ENCODE assay signal across 11 cellular contexts in genomic region chr20:32523613-32524218, GRCh38.
DNase-seq lines count a peak whose midpoint lies in the region; ATAC-seq and TF ChIP-seq lines count a peak whose summit lies in the region.
"Had no signal": no experiment of that assay in that cellular context is flagged by ENCODE, and none has a peak within 500 bp of the region (broad histone marks: within the 10 kb centered on the region; RNA-seq: fewer than 3 reads in every experiment).

No MANE protein-coding gene starts in this region.

- no peak overlapping the region for H3K4me3 ChIP-seq in spleen
- H3K4me3 ChIP-seq: GM12878 had no signal

- intact Hi-C loops in spleen (cut with DNase I; ENCODE audit: low total_unique reads): no loop called here

- H3K4me1 ChIP-seq in spleen: peaks cover 47 to 86% (median 78%) of the 10 kb centered on the region in 6 donors

- H3K4me3 Mint-ChIP-seq in activated CD4-positive, alpha-beta T cell treated with anti-CD3 and anti-CD28 coated beads, Interleukin-2, amount 10 ng/mL, durations not matched to agents 7 days and 5 days: no peak overlapping the region
- peak overlapping the region in 1 of 3 donors; percentile 59 for H3K4me3 Mint-ChIP-seq in T-cell
- H3K4me3 Mint-ChIP-seq in effector memory CD8-positive, alpha-beta T cell: no peak overlapping the region

- WGBS in spleen, 5 donors: 64 to 76% (median 72%) methylated on average over 7 of the region's 7 CpGs

- H3K9me3 Mint-ChIP-seq in activated CD4-positive, alpha-beta T cell treated with anti-CD3 and anti-CD28 coated beads, Interleukin-2, amount 10 ng/mL, durations not matched to agents 7 days and 5 days: no peaks in the 10 kb centered on the region
- H3K9me3 Mint-ChIP-seq in T-cell: no peaks in the 10 kb centered on the region
- no peaks in the 10 kb centered on the region for H3K9me3 Mint-ChIP-seq in effector memory CD8-positive, alpha-beta T cell

- peaks cover 0 to 23% (median 0%) of the 10 kb centered on the region in 6 donors for H3K36me3 ChIP-seq in spleen

- POLR2A ChIA-PET in activated CD4-positive, alpha-beta T cell treated with anti-CD3 and anti-CD28 coated beads, Interleukin-2, amount 10 ng/mL, durations not matched to agents 7 days and 5 days (lab: Charles Lee): interaction anchor here (1.0 to 1.4 kb wide), 2 partner anchors 14 to 16 kb away, joined by 3 to 4 read pairs; no protein-coding TSS in a partner anchor
- POLR2A ChIA-PET in T-cell (lab: Charles Lee): interaction anchor here in 1 of 2 donors (0.6 to 1.0 kb wide), 2 partner anchors 13 to 704 kb away, joined by 3 to 4 read pairs; partner anchors contain the start of gene MYLK2

- peak overlapping the region; percentile 81 for H3K27ac Mint-ChIP-seq in activated CD4-positive, alpha-beta T cell treated with anti-CD3 and anti-CD28 coated beads, Interleukin-2, amount 10 ng/mL, durations not matched to agents 7 days and 5 days
- H3K27ac Mint-ChIP-seq in T-cell: peak overlapping the region; percentile 95
- peak overlapping the region; percentile 74 to 84 for H3K27ac Mint-ChIP-seq in effector memory CD8-positive, alpha-beta T cell

- H3K4me1 Mint-ChIP-seq in activated CD4-positive, alpha-beta T cell treated with anti-CD3 and anti-CD28 coated beads, Interleukin-2, amount 10 ng/mL, durations not matched to agents 7 days and 5 days: peaks cover 73% of the 10 kb centered on the region
- H3K4me1 Mint-ChIP-seq in T-cell: peaks cover 75 to 81% (median 76%) of the 10 kb centered on the region in 3 donors
- H3K4me1 Mint-ChIP-seq in effector memory CD8-positive, alpha-beta T cell (ENCODE audit: low read depth in 2 of 2): peaks cover 46 to 57% of the 10 kb centered on the region in 2 donors

- CTCF ChIA-PET in activated CD4-positive, alpha-beta T cell treated with anti-CD3 and anti-CD28 coated beads, Interleukin-2, amount 10 ng/mL, durations not matched to agents 7 days and 5 days (lab: Charles Lee): interaction anchor here (0.8 to 5.6 kb wide), 10 partner anchors 11 to 671 kb away, joined by 3 to 60 read pairs (median 4); partner anchors contain the start of gene C20orf203
- CTCF ChIA-PET in T-cell (lab: Charles Lee): interaction anchor here (0.5 to 5.8 kb wide), 10 partner anchors 11 to 255 kb away, joined by 3 to 41 read pairs (median 5); no protein-coding TSS in a partner anchor

- H3K27me3 Mint-ChIP-seq in activated CD4-positive, alpha-beta T cell treated with anti-CD3 and anti-CD28 coated beads, Interleukin-2, amount 10 ng/mL, durations not matched to agents 7 days and 5 days: no peaks in the 10 kb centered on the region
- no peaks in the 10 kb centered on the region for H3K27me3 Mint-ChIP-seq in T-cell
- no peaks in the 10 kb centered on the region for H3K27me3 Mint-ChIP-seq in effector memory CD8-positive, alpha-beta T cell

- no peak for TF ChIP-seq CTCF in spleen (IDR thresholded peaks at IDR 0.05 in 8 of 11, conservative IDR thresholded peaks at IDR 0.05 in 3 of 11)

- no peak for DNase-seq in activated CD4-positive, alpha-beta T cell treated with anti-CD3 and anti-CD28 coated beads, Interleukin-2, amount 10 ng/mL, durations not matched to agents 7 days and 5 days
- DNase-seq in activated CD4-positive, alpha-beta T cell treated with anti-CD3 and anti-CD28 coated beads, Interleukin-2, amount 50 U/mL, for 4 hours: no peak
- no peak for DNase-seq in T-cell
- DNase-seq in effector memory CD8-positive, alpha-beta T cell: no peak
- peak; percentile 68 for DNase-seq in spleen
- DNase-seq: activated gamma-delta T cell treated with Interleukin-2 at 50 U/mL for 16 hours; stimulated activated CD4-positive, alpha-beta T cell treated with anti-CD3 and anti-CD28 coated beads, Interleukin-15, amount 100 ng/mL, for 24 hours had no signal

- H3K9me3 ChIP-seq in spleen: no peaks in the 10 kb centered on the region

- H3K27ac ChIP-seq in spleen: peak overlapping the region in 6 of 8 donors; percentile 35 to 76 (median 64)

- peaks cover 48% of the 10 kb centered on the region for H3K36me3 Mint-ChIP-seq in activated CD4-positive, alpha-beta T cell treated with anti-CD3 and anti-CD28 coated beads, Interleukin-2, amount 10 ng/mL, durations not matched to agents 7 days and 5 days (ENCODE audit: low read depth)
- H3K36me3 Mint-ChIP-seq in T-cell: peaks cover 19% of the 10 kb centered on the region
- H3K36me3 Mint-ChIP-seq in effector memory CD8-positive, alpha-beta T cell (ENCODE audit: insufficient read depth): peaks cover 26% of the 10 kb centered on the region

- ATAC-seq in T-cell (replicated peaks in 1 of 4) (no peak), HG03342 (IDR thresholded peaks at IDR 0.05; ENCODE audit: unreplicated experiment) (no peak), GM21576 (IDR thresholded peaks at IDR 0.05; ENCODE audit: unreplicated experiment) (no peak), HG03196 (IDR thresholded peaks at IDR 0.05; ENCODE audit: unreplicated experiment) (no peak)
- no peak for ATAC-seq in effector memory CD8-positive, alpha-beta T cell (replicated peaks)
- ATAC-seq: GM12878 had no signal

- TF ChIP-seq POLR2A in spleen (IDR thresholded peaks at IDR 0.05): no peak

- no peaks in the 10 kb centered on the region for H3K27me3 ChIP-seq in spleen (replicated peaks in 1 of 7)
